ENCODE assay signal across 30 cellular contexts in the genomic region with DNA sequence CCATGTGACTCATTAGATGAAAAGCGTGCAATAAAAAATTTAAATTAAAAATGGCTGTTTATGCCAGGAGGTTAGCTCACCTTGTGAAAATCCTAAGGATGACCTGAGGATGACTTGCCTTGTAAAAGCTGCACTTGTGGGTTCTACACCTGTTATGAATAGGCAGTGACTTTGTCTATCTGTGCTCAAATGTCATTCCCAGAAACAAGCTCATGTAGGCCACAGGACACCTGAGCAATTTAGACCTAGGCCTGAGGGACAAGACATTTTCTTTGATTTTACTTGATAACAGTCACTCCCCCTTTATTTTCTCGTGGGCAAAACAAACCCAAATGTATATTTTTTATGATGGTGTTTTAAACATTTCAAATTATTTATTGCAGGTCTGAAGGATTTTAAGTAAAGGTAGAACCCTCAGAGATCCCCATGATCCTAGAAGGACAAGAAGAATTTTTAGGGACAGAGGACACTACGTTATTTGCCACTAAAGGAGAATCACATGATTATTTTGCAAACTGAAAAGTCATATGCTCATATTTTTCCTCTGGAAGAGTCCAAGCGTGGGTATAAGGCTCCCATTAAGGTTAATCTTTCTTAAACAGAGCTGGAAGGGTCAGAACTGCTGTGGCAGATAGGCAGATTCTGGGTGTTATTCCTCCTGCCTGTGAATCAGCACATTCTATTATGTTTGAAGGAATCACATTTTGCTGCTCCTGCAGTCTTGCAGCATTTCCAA.
A peak's percentile ranks its signal among the peaks of the same experiment; 100 is the strongest.
DNase-seq lines count a peak whose midpoint lies in the region; ATAC-seq, FAIRE-seq and TF ChIP-seq lines count a peak whose summit lies in the region.
"Had no signal": no experiment of that assay in that cellular context is flagged by ENCODE, and none has a peak within 500 bp of the region (broad histone marks: within the 10 kb centered on the region; RNA-seq: fewer than 3 reads in every experiment).

No MANE protein-coding gene starts in this region.

- H3K79me2 ChIP-seq in ACC112 (ENCODE audit: control insufficient read depth, insufficient read depth, low read length, unreplicated experiment) (no peaks in the 10 kb centered on the region), astrocyte (ENCODE audit: insufficient read depth, low read length) (no peaks in the 10 kb centered on the region)

- H2AFZ ChIP-seq in ACC112 (ENCODE audit: low read length, unreplicated experiment) (no peak overlapping the region), astrocyte (ENCODE audit: low read depth, low read length) (peak overlapping the region; percentile 26)

- CTCF ChIA-PET in CD8-positive, alpha-beta T cell (lab: Charles Lee): no interaction called here

- DNase-seq in OCI-M1 (lab: John Stamatoyannopoulos, UW) (peak; percentile 96), astrocyte (ENCODE audit: low read depth) (peak; percentile 27), foreskin keratinocyte (no peak), NCI-H2196 treated with DMSO at 0.1 percent for 48 hours (lab: John Stamatoyannopoulos, UW; ENCODE audit: unreplicated experiment) (no peak), NCI-H1417 treated with DMSO at 0.1 percent for 48 hours (lab: John Stamatoyannopoulos, UW) (no peak)
- DNase-seq in CD8-positive, alpha-beta T cell: no peak
- DNase-seq: activated CD4-positive, CD25-positive, alpha-beta regulatory T cell treated with anti-CD3 and anti-CD28 coated beads, Interleukin-2, amount 50 U/mL, for 72 hours; activated gamma-delta T cell; activated T-cell treated with anti-CD3 and anti-CD28 coated beads, Interleukin-2, amount 50 U/mL, for 1 hour; adrenal gland; cortex of kidney; DND-41; heart right ventricle; left colon; naive thymus-derived CD4-positive, alpha-beta T cell; NCI-H1105; NCI-H2081; NCI-H345; NCI-H82; SHP77 treated with DMSO at 0.1 percent for 48 hours; stimulated activated CD4-positive, alpha-beta T cell treated with anti-CD3 and anti-CD28 coated beads, Interleukin-2, amount 100 ng/mL, for 48 hours; substantia nigra; T1000 had no signal

- no peak overlapping the region for H3K4me2 ChIP-seq in astrocyte (ENCODE audit: low read length)

- no peaks in the 10 kb centered on the region for H3K9me3 Mint-ChIP-seq in astrocyte (ENCODE audit: unreplicated experiment)
- H3K9me3 Mint-ChIP-seq in CD8-positive, alpha-beta T cell: peaks cover 5% of the 10 kb centered on the region
- H3K9me3 Mint-ChIP-seq: stimulated activated effector memory CD8-positive, alpha-beta T cell treated with anti-CD3 and anti-CD28 coated beads, Interleukin-12 subunit alpha, Interleukin-12 subunit beta, amount 100 ng/mL, for 72 hours had no signal

- no peak overlapping the region for H3K4me3 ChIP-seq in ACC112 (ENCODE audit: low read depth, low read length)
- no peak overlapping the region for H3K4me3 ChIP-seq in astrocyte (ENCODE audit: insufficient read depth, low read depth, low read length)
- H3K4me3 ChIP-seq in CD8-positive, alpha-beta T cell (ENCODE audit: low read depth, low read length): no peak overlapping the region
- H3K4me3 ChIP-seq: adrenal gland, cardiac muscle cell, heart right ventricle had no signal

- H3K36me3 ChIP-seq in ACC112 (ENCODE audit: insufficient read depth, low read length) (no peaks in the 10 kb centered on the region), astrocyte (ENCODE audit: insufficient read depth, low read length) (no peaks in the 10 kb centered on the region)
- no peaks in the 10 kb centered on the region for H3K36me3 ChIP-seq in CD8-positive, alpha-beta T cell (ENCODE audit: insufficient read depth, low read length)
- H3K36me3 ChIP-seq: adrenal gland, cardiac muscle cell, heart right ventricle had no signal

- no peaks in the 10 kb centered on the region for H3K36me3 Mint-ChIP-seq in astrocyte (ENCODE audit: low read depth, unreplicated experiment)
- H3K36me3 Mint-ChIP-seq in CD8-positive, alpha-beta T cell: no peaks in the 10 kb centered on the region
- H3K36me3 Mint-ChIP-seq: memory B cell; naive thymus-derived CD4-positive, alpha-beta T cell; stimulated activated effector memory CD8-positive, alpha-beta T cell treated with anti-CD3 and anti-CD28 coated beads, Interleukin-12 subunit alpha, Interleukin-12 subunit beta, amount 100 ng/mL, for 72 hours had no signal

- ATAC-seq in foreskin keratinocyte: no peak
- ATAC-seq in CD8-positive, alpha-beta T cell: no peak
- ATAC-seq in HG02763 (IDR thresholded peaks at IDR 0.05; ENCODE audit: unreplicated experiment): no peak
- ATAC-seq: heart right ventricle; left colon; naive thymus-derived CD4-positive, alpha-beta T cell; stimulated activated effector memory CD8-positive, alpha-beta T cell treated with anti-CD3 and anti-CD28 coated beads, Interleukin-12 subunit alpha, Interleukin-12 subunit beta, amount 100 ng/mL, for 72 hours had no signal

- H3K9ac ChIP-seq in astrocyte (ENCODE audit: low read length): no peak overlapping the region

- no peaks in the 10 kb centered on the region for H4K20me1 ChIP-seq in astrocyte (ENCODE audit: insufficient read depth, low read length)

- peaks cover 20% of the 10 kb centered on the region for H3K4me1 Mint-ChIP-seq in astrocyte (ENCODE audit: low read depth, unreplicated experiment)
- no peaks in the 10 kb centered on the region for H3K4me1 Mint-ChIP-seq in CD8-positive, alpha-beta T cell (ENCODE audit: low read depth)
- H3K4me1 Mint-ChIP-seq: memory B cell; naive thymus-derived CD4-positive, alpha-beta T cell; stimulated activated effector memory CD8-positive, alpha-beta T cell treated with anti-CD3 and anti-CD28 coated beads, Interleukin-12 subunit alpha, Interleukin-12 subunit beta, amount 100 ng/mL, for 72 hours had no signal

- H3K27ac ChIP-seq in ACC112 (ENCODE audit: low read depth, low read length) (peak overlapping the region; percentile 77; the same call in 1 of the 2 replicates), astrocyte (ENCODE audit: low read depth, low read length) (no peak overlapping the region), foreskin keratinocyte (peak overlapping the region; percentile 58)
- H3K27ac ChIP-seq in CD8-positive, alpha-beta T cell (ENCODE audit: low read depth, low read length): no peak overlapping the region
- H3K27ac ChIP-seq: adrenal gland, cardiac muscle cell, heart right ventricle, HL-60 had no signal

- H3K27me3 ChIP-seq in ACC112 (ENCODE audit: insufficient read depth, low read length) (no peaks in the 10 kb centered on the region), astrocyte (ENCODE audit: insufficient read depth, low read length) (no peaks in the 10 kb centered on the region), foreskin keratinocyte (no peaks in the 10 kb centered on the region)
- no peaks in the 10 kb centered on the region for H3K27me3 ChIP-seq in CD8-positive, alpha-beta T cell (ENCODE audit: insufficient read depth, low read length)
- H3K27me3 ChIP-seq: adrenal gland, cardiac muscle cell, heart right ventricle had no signal

- intact Hi-C loops in CD8-positive, alpha-beta T cell (cut with DNase I, micrococcal nuclease): no loop called here

- H3K4me1 ChIP-seq in ACC112 (ENCODE audit: control insufficient read depth, insufficient read depth, low read length, unreplicated experiment) (peaks cover 22% of the 10 kb centered on the region), astrocyte (ENCODE audit: insufficient read depth, low read length) (peaks cover 11% of the 10 kb centered on the region), foreskin keratinocyte (peaks cover 35% of the 10 kb centered on the region)
- no peaks in the 10 kb centered on the region for H3K4me1 ChIP-seq in CD8-positive, alpha-beta T cell (ENCODE audit: insufficient read depth, low read length)
- H3K4me1 ChIP-seq: heart right ventricle had no signal

- no peaks in the 10 kb centered on the region for H3K27me3 Mint-ChIP-seq in astrocyte (ENCODE audit: low read depth, unreplicated experiment)
- peaks cover 4% of the 10 kb centered on the region for H3K27me3 Mint-ChIP-seq in CD8-positive, alpha-beta T cell (ENCODE audit: low read depth)

- no peaks in the 10 kb centered on the region for H3K9me3 ChIP-seq in astrocyte (ENCODE audit: insufficient read depth, low read depth, low read length)
- no peaks in the 10 kb centered on the region for H3K9me3 ChIP-seq in CD8-positive, alpha-beta T cell (ENCODE audit: low read length)
- H3K9me3 ChIP-seq: adrenal gland had no signal

- TF ChIP-seq CTCF in astrocyte (IDR thresholded peaks at IDR 0.05; ENCODE audit: insufficient read depth, low read depth, low read length) (no peak), foreskin keratinocyte (conservative IDR thresholded peaks at IDR 0.05) (no peak)
- TF ChIP-seq CTCF in CD8-positive, alpha-beta T cell (IDR thresholded peaks at IDR 0.05): no peak

- no peak for FAIRE-seq in astrocyte (lab: Jason Lieb, UNC)
- FAIRE-seq: A204.1 had no signal

- peak overlapping the region; percentile 59 for H3K27ac Mint-ChIP-seq in astrocyte (ENCODE audit: unreplicated experiment)
- H3K27ac Mint-ChIP-seq in CD8-positive, alpha-beta T cell: no peak overlapping the region
- H3K27ac Mint-ChIP-seq: memory B cell; naive thymus-derived CD4-positive, alpha-beta T cell; stimulated activated effector memory CD8-positive, alpha-beta T cell treated with anti-CD3 and anti-CD28 coated beads, Interleukin-12 subunit alpha, Interleukin-12 subunit beta, amount 100 ng/mL, for 72 hours had no signal

- H3K4me3 Mint-ChIP-seq in astrocyte (ENCODE audit: unreplicated experiment): no peak overlapping the region
- no peak overlapping the region for H3K4me3 Mint-ChIP-seq in CD8-positive, alpha-beta T cell
- H3K4me3 Mint-ChIP-seq: memory B cell; naive thymus-derived CD4-positive, alpha-beta T cell; stimulated activated effector memory CD8-positive, alpha-beta T cell treated with anti-CD3 and anti-CD28 coated beads, Interleukin-12 subunit alpha, Interleukin-12 subunit beta, amount 100 ng/mL, for 72 hours had no signal

- POLR2A ChIA-PET in CD8-positive, alpha-beta T cell (lab: Charles Lee): no interaction called here

Comparison
In these comparisons a context has a peak if more than half of its experiments do, and no peak if none do; other contexts are left out.
1. H3K27ac ChIP-seq: peak in ACC112 (single experiment) and foreskin keratinocyte (single experiment); none in astrocyte (single experiment) and CD8-positive, alpha-beta T cell (single experiment).
2. DNase-seq: peak in OCI-M1 (single experiment) and astrocyte (single experiment); none in foreskin keratinocyte (0 of 2), CD8-positive, alpha-beta T cell (0 of 7), NCI-H2196 treated with DMSO at 0.1 percent for 48 hours (single experiment) and NCI-H1417 treated with DMSO at 0.1 percent for 48 hours (single experiment).